In the genomic region with DNA sequence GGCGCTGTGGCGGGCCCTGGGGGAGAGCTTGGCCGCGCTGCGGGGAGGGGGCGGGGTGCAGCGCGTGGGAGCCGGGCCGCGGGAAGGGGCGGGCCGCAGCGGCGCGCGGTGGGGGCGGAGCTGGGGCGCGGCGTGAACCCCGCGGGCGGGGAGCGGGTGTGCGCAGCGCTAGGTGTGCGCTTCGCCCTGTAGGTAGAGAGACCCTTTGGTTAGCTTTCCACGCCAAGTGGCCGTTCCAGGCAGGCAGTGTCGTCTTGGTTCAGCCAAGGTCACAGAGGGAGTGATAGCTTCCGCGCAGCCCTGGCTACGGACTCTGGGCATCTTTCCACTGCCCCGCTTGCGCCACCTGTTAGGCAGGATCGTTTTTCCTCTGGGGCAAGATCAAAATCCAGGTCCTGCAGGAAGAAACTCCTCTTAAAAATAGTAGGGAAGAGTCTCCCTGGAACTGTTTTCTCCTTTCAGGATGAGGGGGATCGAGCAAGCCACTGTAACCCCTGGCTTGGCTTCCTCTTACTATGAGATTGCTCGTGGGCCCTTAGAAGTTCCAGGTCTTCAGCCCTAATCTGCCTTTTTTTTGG, we compare ENCODE assay signal across 1 cellular context.
TF ChIP-seq lines count a peak whose summit lies in the region.

No MANE protein-coding gene starts in this region.

TF ChIP-seq in HCT116, 20 proteins besides CTCF, POLR2A, EP300 and RAD21:
- TF ChIP-seq, protein P1, sequence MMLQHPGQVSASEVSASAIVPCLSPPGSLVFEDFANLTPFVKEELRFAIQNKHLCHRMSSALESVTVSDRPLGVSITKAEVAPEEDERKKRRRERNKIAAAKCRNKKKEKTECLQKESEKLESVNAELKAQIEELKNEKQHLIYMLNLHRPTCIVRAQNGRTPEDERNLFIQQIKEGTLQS (IDR thresholded peaks at IDR 0.05), result no peak
- peak; percentile 67 for TF ChIP-seq POLR2AphosphoS5 (IDR thresholded peaks at IDR 0.05; ENCODE audit: low read depth, low read length)
